In the genomic region with DNA sequence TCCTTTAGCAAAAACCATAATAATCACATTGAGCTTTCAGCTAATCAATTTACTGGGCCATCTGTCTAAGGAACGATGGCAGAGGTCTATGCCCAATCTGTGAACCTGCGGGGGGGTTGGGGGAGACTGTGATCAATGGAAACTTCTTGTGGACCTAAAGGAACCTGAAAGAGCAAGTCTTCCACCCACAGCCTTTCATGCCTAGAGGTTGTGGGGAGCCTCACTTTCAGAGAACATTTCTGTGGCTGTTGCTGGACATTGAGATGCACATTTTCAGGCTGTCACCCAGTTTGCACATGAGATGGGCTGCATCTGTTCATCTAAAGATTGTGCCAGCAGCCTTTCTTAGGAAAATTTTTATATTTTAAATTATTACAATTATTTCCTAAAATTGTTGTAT, we compare ENCODE assay signal across 16 cellular contexts.
DNase-seq lines count a peak whose midpoint lies in the region; ATAC-seq and TF ChIP-seq lines count a peak whose summit lies in the region.
"Had no signal": no experiment of that assay in that cellular context is flagged by ENCODE, and none has a peak within 500 bp of the region (broad histone marks: within the 10 kb centered on the region; RNA-seq: fewer than 3 reads in every experiment).

No MANE protein-coding gene starts in this region.

- H3K9me3 Mint-ChIP-seq in progenitor cell of endocrine pancreas (ENCODE audit: low read depth) = no peaks in the 10 kb centered on the region
- peaks cover 0 to 19% (median 4%) of the 10 kb centered on the region in 9 donors for H3K9me3 Mint-ChIP-seq in naive thymus-derived CD8-positive, alpha-beta T cell
- H3K9me3 Mint-ChIP-seq: GM23338 had no signal

- H3K4me1 ChIP-seq in MM.1S (ENCODE audit: low read length) = peaks cover 20% of the 10 kb centered on the region

- no peaks in the 10 kb centered on the region for H3K36me3 Mint-ChIP-seq in progenitor cell of endocrine pancreas (ENCODE audit: insufficient read depth)
- H3K36me3 Mint-ChIP-seq in naive thymus-derived CD8-positive, alpha-beta T cell = no peaks in the 10 kb centered on the region
- H3K36me3 Mint-ChIP-seq: CD8-positive, alpha-beta T cell had no signal

- no peaks in the 10 kb centered on the region for H3K9me3 ChIP-seq in MM.1S (replicated peaks; ENCODE audit: insufficient read depth, low read length)
- H3K9me3 ChIP-seq: BLaER1 treated with 17β-estradiol and CSF1 and Interleukin-3, amounts not matched to agents 10 nM and 100 nM had no signal

- no peaks in the 10 kb centered on the region for H3K79me2 ChIP-seq in MM.1S (ENCODE audit: low read length)

- H3K4me3 ChIP-seq in MM.1S (ENCODE audit: low read length) = no peak overlapping the region
- H3K4me3 ChIP-seq: BLaER1 treated with 17β-estradiol and CSF1 and Interleukin-3, amounts not matched to agents 10 nM and 100 nM; GM23338 had no signal

- H3K36me3 ChIP-seq in MM.1S (replicated peaks; ENCODE audit: insufficient read depth, low read length) = no peaks in the 10 kb centered on the region
- H3K36me3 ChIP-seq: BLaER1 treated with 17β-estradiol and CSF1 and Interleukin-3, amounts not matched to agents 10 nM and 100 nM had no signal

- DNase-seq in NCI-H2171 treated with DMSO at 0.1 percent for 48 hours (lab: John Stamatoyannopoulos, UW) (peak; percentile 17), NCI-H2171 (lab: John Stamatoyannopoulos, UW) (no peak), MM.1S (peak; percentile 92), progenitor cell of endocrine pancreas (ENCODE audit: low spot score, unreplicated experiment) (no peak), GM19240 (ENCODE audit: insufficient read length, low spot score) (no peak)
- DNase-seq in naive thymus-derived CD8-positive, alpha-beta T cell = no peak
- DNase-seq: 8988T; Calu3; CD8-positive, alpha-beta T cell; DMS79 treated with DMSO at 0.1 percent for 48 hours; GF-D8; HCEC 1CT had no signal

- peak overlapping the region; percentile 35 for H3K4me2 ChIP-seq in MM.1S (ENCODE audit: low read depth, low read length)
- H3K4me2 ChIP-seq: BLaER1 treated with 17β-estradiol and CSF1 and Interleukin-3, amounts not matched to agents 10 nM and 100 nM; GM23338 had no signal

- no peak overlapping the region for H3K4me3 Mint-ChIP-seq in progenitor cell of endocrine pancreas (ENCODE audit: low read depth)
- no peak overlapping the region for H3K4me3 Mint-ChIP-seq in naive thymus-derived CD8-positive, alpha-beta T cell
- H3K4me3 Mint-ChIP-seq: CD8-positive, alpha-beta T cell; GM23338 had no signal

- no peaks in the 10 kb centered on the region for H3K27me3 Mint-ChIP-seq in progenitor cell of endocrine pancreas
- H3K27me3 Mint-ChIP-seq in naive thymus-derived CD8-positive, alpha-beta T cell = no peaks in the 10 kb centered on the region

- POLR2A ChIA-PET in naive thymus-derived CD8-positive, alpha-beta T cell (lab: Charles Lee) = no interaction called here

- ATAC-seq in SK-N-SH treated with all-trans-retinoic acid at 6 μM for 48 hours = no peak
- no peak for ATAC-seq in naive thymus-derived CD8-positive, alpha-beta T cell
- no peak for ATAC-seq in HG03457 (IDR thresholded peaks at IDR 0.05; ENCODE audit: unreplicated experiment)
- ATAC-seq: CD8-positive, alpha-beta T cell; GM23338 had no signal

- H3F3A ChIP-seq in MM.1S (ENCODE audit: insufficient read depth, low read length) = peaks cover 17% of the 10 kb centered on the region

- H4K20me1 ChIP-seq in MM.1S (ENCODE audit: insufficient read depth, low read length) = no peaks in the 10 kb centered on the region
- H4K20me1 ChIP-seq: BLaER1 treated with 17β-estradiol and CSF1 and Interleukin-3, amounts not matched to agents 10 nM and 100 nM had no signal

- H3K4me1 Mint-ChIP-seq in progenitor cell of endocrine pancreas (ENCODE audit: low read depth) = peaks cover 34% of the 10 kb centered on the region
- no peaks in the 10 kb centered on the region for H3K4me1 Mint-ChIP-seq in naive thymus-derived CD8-positive, alpha-beta T cell

- H3K9ac ChIP-seq in MM.1S (ENCODE audit: low read length) = no peak overlapping the region
- H3K9ac ChIP-seq: BLaER1 treated with 17β-estradiol and CSF1 and Interleukin-3, amounts not matched to agents 10 nM and 100 nM had no signal

- peak overlapping the region; percentile 26 for H3K27ac Mint-ChIP-seq in progenitor cell of endocrine pancreas
- H3K27ac Mint-ChIP-seq in naive thymus-derived CD8-positive, alpha-beta T cell = no peak overlapping the region
- H3K27ac Mint-ChIP-seq: CD8-positive, alpha-beta T cell; GM23338 had no signal

- no peaks in the 10 kb centered on the region; the same call in 1 of the 2 replicates for H3K27me3 ChIP-seq in MM.1S (replicated peaks; ENCODE audit: insufficient read depth, low read length)
- H3K27me3 ChIP-seq: BLaER1 treated with 17β-estradiol and CSF1 and Interleukin-3, amounts not matched to agents 10 nM and 100 nM had no signal

- H3K27ac ChIP-seq in MM.1S (ENCODE audit: low read length) = peak overlapping the region; percentile 33; the same call in 1 of the 2 replicates
- H3K27ac ChIP-seq: BLaER1 treated with 17β-estradiol and CSF1 and Interleukin-3, amounts not matched to agents 10 nM and 100 nM had no signal

- H2AFZ ChIP-seq in MM.1S (ENCODE audit: low read length) = no peak overlapping the region
- H2AFZ ChIP-seq: GM23338 had no signal

- no peaks in the 10 kb centered on the region for H3K9me2 ChIP-seq in MM.1S (replicated peaks; ENCODE audit: insufficient read depth, low read length)

- TF ChIP-seq CTCF in MM.1S (IDR thresholded peaks at IDR 0.05; ENCODE audit: low read length) = no peak
- TF ChIP-seq CTCF in progenitor cell of endocrine pancreas (IDR thresholded peaks at IDR 0.05; ENCODE audit: unreplicated experiment) = no peak

TF ChIP-seq in SK-N-SH treated with all-trans-retinoic acid at 6 μM for 48 hours, 23 proteins besides CTCF, POLR2A, EP300 and RAD21:
- TF ChIP-seq ZNF8 (CRISPR knock-in tag; IDR thresholded peaks at IDR 0.05) (no peak), TCF4 (CRISPR knock-in tag; IDR thresholded peaks at IDR 0.05; ENCODE audit: borderline replicate concordance) (peak; percentile 66; the same call in 1 of the 2 replicates)
TF ChIP-seq in SK-N-SH treated with all-trans-retinoic acid at 6 μM for 48 hours: peak in this region for 1.

Comparison
In these comparisons a context has a peak if more than half of its experiments do, and no peak if none do; other contexts are left out.
1. DNase-seq: peak in NCI-H2171 treated with DMSO at 0.1 percent for 48 hours (single experiment) and MM.1S (single experiment); none in NCI-H2171 (single experiment), progenitor cell of endocrine pancreas (single experiment), naive thymus-derived CD8-positive, alpha-beta T cell (0 of 10) and GM19240 (single experiment).